ENCODE assay signal across 1 cellular context in the genomic region with DNA sequence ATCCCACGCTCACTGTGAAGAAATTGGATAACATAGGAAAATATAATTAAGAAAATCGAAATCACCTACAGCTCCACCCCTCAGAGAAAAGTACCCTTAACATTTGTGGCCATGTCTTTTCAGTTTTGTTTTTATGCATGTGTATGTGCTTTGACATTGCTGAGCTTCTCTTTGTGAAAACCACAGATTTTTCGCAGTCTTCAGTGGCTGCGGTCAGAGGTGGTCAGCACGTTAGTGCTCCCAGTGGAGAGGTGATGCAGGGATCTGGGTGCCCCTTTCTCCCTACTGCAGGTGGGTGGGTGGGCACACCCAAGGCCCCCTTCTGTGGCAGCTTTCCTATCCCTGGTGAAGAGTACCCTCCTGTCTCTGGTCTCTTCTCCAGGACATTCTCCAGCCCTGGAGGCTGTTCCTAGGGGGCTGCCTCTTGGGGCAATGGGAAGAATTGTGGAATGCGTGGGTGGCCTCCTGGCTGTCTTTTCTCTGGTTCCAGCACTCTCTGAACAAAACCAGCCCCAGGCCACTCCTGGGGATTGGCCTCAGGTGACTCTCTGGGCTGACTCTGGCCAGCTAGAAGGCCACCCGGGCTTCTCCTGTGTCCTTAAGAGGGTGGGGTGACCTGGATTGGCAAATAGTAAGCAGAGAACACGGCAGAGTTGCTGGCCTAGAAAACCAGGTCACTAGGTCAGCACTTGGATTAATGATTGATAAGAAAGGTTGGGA.
TF ChIP-seq lines count a peak whose summit lies in the region.

No MANE protein-coding gene starts in this region.

TF ChIP-seq in IMR-90, 13 proteins besides CTCF, POLR2A, EP300 and RAD21:
- TF ChIP-seq CHD1 (IDR thresholded peaks at IDR 0.05; ENCODE audit: low read depth, low read length) (no peak), MAFK (IDR thresholded peaks at IDR 0.05; ENCODE audit: low read depth, low read length) (no peak), NFE2L2 (IDR thresholded peaks at IDR 0.05; ENCODE audit: low read depth, low read length) (no peak), MAZ (IDR thresholded peaks at IDR 0.05; ENCODE audit: borderline replicate concordance, low read depth, low read length) (no peak), SMC3 (IDR thresholded peaks at IDR 0.05; ENCODE audit: low read depth, low read length) (no peak), BHLHE40 (IDR thresholded peaks at IDR 0.05; ENCODE audit: low read depth, low read length) (no peak), FOS (IDR thresholded peaks at IDR 0.05; ENCODE audit: low read depth, low read length) (no peak), RFX5 (IDR thresholded peaks at IDR 0.05; ENCODE audit: low read depth, low read length) (no peak)
- TF ChIP-seq, protein P1, sequence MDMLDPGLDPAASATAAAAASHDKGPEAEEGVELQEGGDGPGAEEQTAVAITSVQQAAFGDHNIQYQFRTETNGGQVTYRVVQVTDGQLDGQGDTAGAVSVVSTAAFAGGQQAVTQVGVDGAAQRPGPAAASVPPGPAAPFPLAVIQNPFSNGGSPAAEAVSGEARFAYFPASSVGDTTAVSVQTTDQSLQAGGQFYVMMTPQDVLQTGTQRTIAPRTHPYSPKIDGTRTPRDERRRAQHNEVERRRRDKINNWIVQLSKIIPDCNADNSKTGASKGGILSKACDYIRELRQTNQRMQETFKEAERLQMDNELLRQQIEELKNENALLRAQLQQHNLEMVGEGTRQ (IDR thresholded peaks at IDR 0.05; ENCODE audit: low read depth, low read length) = no peak
- TF ChIP-seq, protein P2, sequence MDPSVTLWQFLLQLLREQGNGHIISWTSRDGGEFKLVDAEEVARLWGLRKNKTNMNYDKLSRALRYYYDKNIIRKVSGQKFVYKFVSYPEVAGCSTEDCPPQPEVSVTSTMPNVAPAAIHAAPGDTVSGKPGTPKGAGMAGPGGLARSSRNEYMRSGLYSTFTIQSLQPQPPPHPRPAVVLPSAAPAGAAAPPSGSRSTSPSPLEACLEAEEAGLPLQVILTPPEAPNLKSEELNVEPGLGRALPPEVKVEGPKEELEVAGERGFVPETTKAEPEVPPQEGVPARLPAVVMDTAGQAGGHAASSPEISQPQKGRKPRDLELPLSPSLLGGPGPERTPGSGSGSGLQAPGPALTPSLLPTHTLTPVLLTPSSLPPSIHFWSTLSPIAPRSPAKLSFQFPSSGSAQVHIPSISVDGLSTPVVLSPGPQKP (IDR thresholded peaks at IDR 0.05; ENCODE audit: borderline replicate concordance, low read depth, low read length) = no peak
